ENCODE assay signal across 13 cellular contexts in the genomic region with DNA sequence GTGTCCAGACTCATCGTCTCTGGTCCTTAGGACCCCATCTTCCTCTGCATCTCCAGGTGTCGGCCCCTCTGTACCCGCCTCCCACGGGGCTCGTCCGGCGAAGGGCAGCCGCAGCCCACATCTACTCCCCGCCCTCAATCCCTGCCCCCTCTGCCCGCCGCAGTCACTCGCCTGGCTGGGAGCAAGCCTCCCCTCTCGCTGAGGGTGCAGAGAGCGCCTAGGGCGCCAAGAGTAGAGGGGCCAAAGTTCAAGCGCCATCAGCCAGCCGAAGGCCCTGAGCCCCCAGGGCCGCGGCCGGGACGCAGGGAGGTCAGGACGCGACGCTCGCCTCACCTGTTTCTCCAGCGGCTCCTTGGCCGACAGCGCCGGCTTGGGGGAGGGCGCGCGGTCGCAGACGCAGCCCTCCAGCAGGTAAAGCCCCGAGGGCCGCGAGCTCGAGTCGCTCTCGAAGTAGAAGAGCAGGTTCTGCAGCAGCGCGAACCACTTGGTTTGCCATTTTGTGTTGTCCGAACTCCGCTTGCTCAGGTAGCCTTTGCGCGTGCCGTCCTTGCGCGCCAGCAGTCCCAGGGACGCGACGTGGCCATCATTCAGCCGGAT. TPM values are rescaled to one million over a fixed set of nuclear protein-coding genes. Genes with fewer than 3 reads are reported as not detected.
DNase-seq lines count a peak whose midpoint lies in the region; ATAC-seq and TF ChIP-seq lines count a peak whose summit lies in the region.
"Had no signal": no experiment of that assay in that cellular context is flagged by ENCODE, and none has a peak within 500 bp of the region (broad histone marks: within the 10 kb centered on the region; RNA-seq: fewer than 3 reads in every experiment).

No MANE protein-coding gene starts in this region.

- H3K27ac ChIP-seq in BLaER1 treated with 17β-estradiol and CSF1 and Interleukin-3, amounts not matched to agents 10 nM and 100 nM: no peak overlapping the region
- no peak overlapping the region for H3K27ac ChIP-seq in hepatocyte
- H3K27ac ChIP-seq in prostate gland: no peak overlapping the region
- H3K27ac ChIP-seq: tibial artery had no signal

- H3K27me3 ChIP-seq in BLaER1 treated with 17β-estradiol and CSF1 and Interleukin-3, amounts not matched to agents 10 nM and 100 nM: peaks cover 65 to 88% (median 78%) of the 10 kb centered on the region in 11 experiments
- H3K27me3 ChIP-seq in hepatocyte (peaks cover 90% of the 10 kb centered on the region), prostate gland (replicated peaks; ENCODE audit: insufficient read depth) (peaks cover 19% of the 10 kb centered on the region)

- H3K9me2 ChIP-seq in hepatocyte (replicated peaks; ENCODE audit: insufficient read depth): no peaks in the 10 kb centered on the region

- intact Hi-C loops in prostate gland (cut with DNase I): no loop called here

- no peak for DNase-seq in hepatocyte (ENCODE audit: low spot score)
- DNase-seq in prostate gland (ENCODE audit: low spot score): no peak
- no peak for DNase-seq in pons (ENCODE audit: low spot score)
- DNase-seq in effector CD4-positive, alpha-beta T cell: no peak
- DNase-seq: activated gamma-delta T cell, DMS53, left colon had no signal

- no peaks in the 10 kb centered on the region for H3K79me2 ChIP-seq in hepatocyte

- H4K20me1 ChIP-seq in BLaER1 treated with 17β-estradiol and CSF1 and Interleukin-3, amounts not matched to agents 10 nM and 100 nM: peaks cover 0 to 22% (median 16%) of the 10 kb centered on the region in 11 experiments; a peak in 12 of 22 replicates
- no peaks in the 10 kb centered on the region for H4K20me1 ChIP-seq in hepatocyte (ENCODE audit: insufficient read depth, poor library complexity, severe bottlenecking)

- H3K4me1 ChIP-seq in BLaER1 treated with 17β-estradiol and CSF1 and Interleukin-3, amounts not matched to agents 10 nM and 100 nM: peaks cover 14 to 24% (median 19%) of the 10 kb centered on the region in 10 experiments; a peak in 18 of 20 replicates
- peaks cover 20% of the 10 kb centered on the region for H3K4me1 ChIP-seq in hepatocyte (ENCODE audit: insufficient read depth)
- peaks cover 11% of the 10 kb centered on the region for H3K4me1 ChIP-seq in prostate gland (replicated peaks)

- TF ChIP-seq EP300 in Ishikawa (IDR thresholded peaks at IDR 0.05; ENCODE audit: borderline replicate concordance): no peak

- no peak for TF ChIP-seq POLR2A in prostate gland (IDR thresholded peaks at IDR 0.05)

- H3K9ac ChIP-seq in BLaER1 treated with 17β-estradiol and CSF1 and Interleukin-3, amounts not matched to agents 10 nM and 100 nM: no peak overlapping the region

- peaks cover 0 to 16% (median 8%) of the 10 kb centered on the region in 11 experiments; a peak in 11 of 22 replicates for H3K9me3 ChIP-seq in BLaER1 treated with 17β-estradiol and CSF1 and Interleukin-3, amounts not matched to agents 10 nM and 100 nM (replicated peaks in 1 of 11)
- no peaks in the 10 kb centered on the region for H3K9me3 ChIP-seq in hepatocyte (ENCODE audit: low read depth)
- no peaks in the 10 kb centered on the region for H3K9me3 ChIP-seq in prostate gland
- H3K9me3 ChIP-seq: tibial artery had no signal

- H3K4me3 ChIP-seq in BLaER1 treated with 17β-estradiol and CSF1 and Interleukin-3, amounts not matched to agents 10 nM and 100 nM: peak overlapping the region; percentile 18 to 63 (median 40); a peak in 14 of 20 replicates
- H3K4me3 ChIP-seq in hepatocyte (no peak overlapping the region), prostate gland (peak overlapping the region; percentile 5 to 25)

- peak overlapping the region; percentile 62 to 90 (median 71); a peak in 21 of 22 replicates for H3K4me2 ChIP-seq in BLaER1 treated with 17β-estradiol and CSF1 and Interleukin-3, amounts not matched to agents 10 nM and 100 nM
- H3K4me2 ChIP-seq in hepatocyte: peak overlapping the region; percentile 87

- no peaks in the 10 kb centered on the region for H3K36me3 ChIP-seq in BLaER1 treated with 17β-estradiol and CSF1 and Interleukin-3, amounts not matched to agents 10 nM and 100 nM
- H3K36me3 ChIP-seq in hepatocyte (replicated peaks; ENCODE audit: insufficient read depth, low read depth) (no peaks in the 10 kb centered on the region), prostate gland (no peaks in the 10 kb centered on the region)
- H3K36me3 ChIP-seq: tibial artery had no signal

- no peak for TF ChIP-seq CTCF in hepatocyte (IDR thresholded peaks at IDR 0.05; ENCODE audit: poor library complexity)
- no peak for TF ChIP-seq CTCF in prostate gland (IDR thresholded peaks at IDR 0.05)

- peak overlapping the region; percentile 20 for H2AFZ ChIP-seq in hepatocyte

- no peak for TF ChIP-seq RAD21 in Ishikawa (IDR thresholded peaks at IDR 0.05; ENCODE audit: low read depth)

- WGBS in hepatocyte (ENCODE audit: low lambda C conversion rate, missing lambda C conversion rate): under 1% methylated on average over 46 of the region's 53 CpGs
- under 1% methylated on average over 45 of the region's 53 CpGs for WGBS in prostate gland

- ATAC-seq in HG03432 (IDR thresholded peaks at IDR 0.05; ENCODE audit: unreplicated experiment) (no peak), HG03175 (IDR thresholded peaks at IDR 0.05; ENCODE audit: unreplicated experiment) (no peak)
- ATAC-seq: left colon had no signal

TF ChIP-seq in Ishikawa, 13 proteins besides CTCF, POLR2A, EP300 and RAD21:
- TF ChIP-seq, protein P1, sequence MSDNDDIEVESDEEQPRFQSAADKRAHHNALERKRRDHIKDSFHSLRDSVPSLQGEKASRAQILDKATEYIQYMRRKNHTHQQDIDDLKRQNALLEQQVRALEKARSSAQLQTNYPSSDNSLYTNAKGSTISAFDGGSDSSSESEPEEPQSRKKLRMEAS (IDR thresholded peaks at IDR 0.05): 0 out of 2 replicates have a peak, but pooled peaks have one; percentile 8
- TF ChIP-seq CEBPB (IDR thresholded peaks at IDR 0.05): no peak

RNA-seq across cellular contexts. Expression of a gene that starts 0.6 kb away (rescaled TPM):
- total RNA-seq in hepatocyte: 1.5 and 2.3 TPM in 2 replicates
- polyA plus RNA-seq in hepatocyte: 0.18 and 0.52 TPM in 2 replicates
- 1 to 10 TPM in 1 of 2 donors, under 1 TPM in 1; 0.09 to 1.1 TPM for total RNA-seq in prostate gland
- total RNA-seq: T-helper 2 cell treated with Interferon-gamma antibody and Interleukin-4, amounts not matched to agents 100 ng/mL and 5 ng/mL, for 36 hours had no signal
